8 cellular contexts compared by ENCODE assay signal in the genomic region with DNA sequence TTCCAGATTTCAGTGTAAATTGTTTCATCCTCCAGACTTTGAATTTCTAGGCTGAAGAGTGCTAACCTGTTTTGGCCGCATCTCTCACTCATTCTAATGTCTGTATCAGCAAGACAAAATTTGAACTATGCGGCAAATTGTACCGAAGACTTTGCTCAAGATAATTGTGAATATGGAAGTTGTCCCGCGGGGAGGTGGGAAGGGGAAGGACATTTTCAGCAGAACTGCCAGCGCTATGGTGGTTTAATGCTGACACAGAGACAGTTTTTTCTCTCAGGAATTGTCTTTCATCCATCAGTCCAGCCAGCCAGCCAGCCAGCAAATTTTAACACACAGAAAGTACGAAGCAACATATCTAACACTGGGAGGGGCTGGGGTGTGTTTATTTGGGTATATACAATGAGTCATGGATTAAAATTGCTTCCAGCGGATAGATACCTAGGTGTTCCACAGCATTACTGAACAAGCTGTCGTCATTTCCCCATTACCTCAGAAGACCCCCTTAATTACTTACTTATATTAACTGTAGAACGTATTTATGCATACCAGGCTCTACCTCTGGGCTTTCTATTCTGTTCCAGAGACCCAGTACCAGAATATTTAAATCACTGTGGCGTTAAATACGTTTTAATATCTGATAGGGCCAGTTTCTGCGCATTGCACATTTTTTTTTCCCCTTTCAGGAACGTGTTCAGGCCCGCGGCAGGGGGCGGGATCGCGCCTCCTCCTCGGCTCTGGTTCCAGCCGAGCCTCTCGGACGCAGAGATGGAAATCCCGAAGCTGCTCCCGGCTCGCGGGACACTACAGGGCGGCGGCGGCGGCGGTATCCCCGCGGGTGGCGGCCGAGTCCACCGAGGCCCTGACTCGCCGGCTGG. TPM values are rescaled to one million over a fixed set of nuclear protein-coding genes. Genes with fewer than 3 reads are reported as not detected.
DNase-seq lines count a peak whose midpoint lies in the region; ATAC-seq and TF ChIP-seq lines count a peak whose summit lies in the region.
"Not testable (repeated sequence)": the region's sequence is repeated elsewhere in the genome, so short reads cannot be mapped to it uniquely, and the experiment has no call there.

A gene (plus strand): TSS at position 728 of the 875 bp plus-strand sequence. CDS start 38 bp downstream, at position 766.

- H3K27ac ChIP-seq in dorsolateral prefrontal cortex = peak within 1 kb of the TSS; percentile 40 to 94 (median 87)

- not testable (repeated sequence) for H3K27me3 Mint-ChIP-seq in activated CD4-positive, alpha-beta T cell treated with anti-CD3 and anti-CD28 coated beads for 36 hours

- intact Hi-C loops in activated CD4-positive, alpha-beta T cell treated with anti-CD3 and anti-CD28 coated beads for 36 hours (cut with DNase I, micrococcal nuclease) = loop anchor here (1.0 to 10.0 kb wide), 6 partner anchors 304 to 1029 kb away; a partner anchor contains a TSS
- intact Hi-C loops in dorsolateral prefrontal cortex (cut with DNase I) = loop anchor here in 1 of 2 donors (10.0 kb wide), 2 partner anchors 323 to 867 kb away; a partner anchor contains a TSS

- ATAC-seq in GM19043 (IDR thresholded peaks at IDR 0.05; ENCODE audit: low read depth, unreplicated experiment) = peak; percentile 44
- ATAC-seq in HG02973 (IDR thresholded peaks at IDR 0.05; ENCODE audit: unreplicated experiment) = peak; percentile 63
- ATAC-seq in activated CD4-positive, alpha-beta T cell treated with anti-CD3 and anti-CD28 coated beads for 36 hours = peak; percentile 49

- peaks cover 32% of the 10 kb centered on the region for H3K4me1 Mint-ChIP-seq in activated CD4-positive, alpha-beta T cell treated with anti-CD3 and anti-CD28 coated beads for 36 hours

- not testable (repeated sequence) for TF ChIP-seq CTCF in BJ (IDR thresholded peaks at IDR 0.05; ENCODE audit: insufficient read depth, low read depth, low read length); dorsolateral prefrontal cortex (IDR thresholded peaks at IDR 0.05 in 54 of 56, conservative IDR thresholded peaks at IDR 0.05 in 2 of 56; ENCODE audit: low read depth in 1 of 56, partially characterized antibody in 56 of 56); retinal pigment epithelial cell (conservative IDR thresholded peaks at IDR 0.05; ENCODE audit: low read depth, low read length)

- H3K36me3 ChIP-seq in BJ (ENCODE audit: control insufficient read depth, insufficient read depth, low read length) = not testable (repeated sequence)

- H3K4me3 ChIP-seq in BJ (ENCODE audit: low read depth, low read length) (peak within 1 kb of the TSS; percentile 42), dorsolateral prefrontal cortex (peak within 1 kb of the TSS; percentile 31 to 70 (median 57)), retinal pigment epithelial cell (ENCODE audit: low read length) (peak within 1 kb of the TSS; percentile 52)

- H3K27ac Mint-ChIP-seq in activated CD4-positive, alpha-beta T cell treated with anti-CD3 and anti-CD28 coated beads for 36 hours = peak within 1 kb of the TSS; percentile 97

- H3K36me3 Mint-ChIP-seq in activated CD4-positive, alpha-beta T cell treated with anti-CD3 and anti-CD28 coated beads for 36 hours (ENCODE audit: low read depth) = peaks cover 21% of the 10 kb centered on the region

- H3K9me3 Mint-ChIP-seq in activated CD4-positive, alpha-beta T cell treated with anti-CD3 and anti-CD28 coated beads for 36 hours (ENCODE audit: low read depth) = not testable (repeated sequence)

- not testable (repeated sequence) for H3K27me3 ChIP-seq in BJ (ENCODE audit: control insufficient read depth, insufficient read depth, low read length)
- H3K27me3 ChIP-seq in dorsolateral prefrontal cortex = peaks cover 0 to 42% (median 0%) of the 10 kb centered on the region in 45 donors

- POLR2A ChIA-PET in BJ (lab: Charles Lee); activated CD4-positive, alpha-beta T cell treated with anti-CD3 and anti-CD28 coated beads for 36 hours (lab: Charles Lee): not testable (repeated sequence)

- DNase-seq in BJ (ENCODE audit: low read depth); retinal pigment epithelial cell (ENCODE audit: low read depth): not testable (repeated sequence)
- DNase-seq in NCI-H1105 treated with DMSO at 0.1 percent for 48 hours (lab: John Stamatoyannopoulos, UW) (peak; percentile 19), dorsolateral prefrontal cortex (peak in 1 of 10 donors; percentile 8), kidney glomerular epithelial cell (lab: John Stamatoyannopoulos, UW) (peak; percentile 5)
- DNase-seq in activated CD4-positive, alpha-beta T cell treated with anti-CD3 and anti-CD28 coated beads for 36 hours = peak; percentile 17

- CTCF ChIA-PET in BJ (lab: Yijun Ruan, JAX) = interaction anchor here (0.7 kb wide), 1 partner anchor 400 kb away, joined by 3 read pairs; no protein-coding TSS in a partner anchor
- CTCF ChIA-PET in activated CD4-positive, alpha-beta T cell treated with anti-CD3 and anti-CD28 coated beads for 36 hours (lab: Charles Lee) = not testable (repeated sequence)

- peak within 1 kb of the TSS; percentile 78 for H3K4me3 Mint-ChIP-seq in activated CD4-positive, alpha-beta T cell treated with anti-CD3 and anti-CD28 coated beads for 36 hours

RNA-seq across cellular contexts. Expression of the gene that starts here (rescaled TPM):
- 3.3 and 4.4 TPM in 2 replicates for polyA plus RNA-seq in BJ (2011; rRNA removed)
- 8.1 and 10.3 TPM in 2 replicates for polyA minus RNA-seq in BJ (2011; rRNA and poly(A)+ RNA removed)
- 1 to 10 TPM; 4.7 to 5.9 TPM for total RNA-seq in activated CD4-positive, alpha-beta T cell treated with anti-CD3 and anti-CD28 coated beads for 36 hours
- total RNA-seq in dorsolateral prefrontal cortex = 10 to 100 TPM in 70 of 120 experiments, 1 to 10 TPM in 50; 6.9 to 13.4 (median 10.2) TPM
